In genomic region chr16:53052519-53053501, GRCh38 we compare ENCODE assay signal across 8 cellular contexts. TPM values are rescaled to one million over a fixed set of nuclear protein-coding genes. Genes with fewer than 3 reads are reported as not detected.
DNase-seq lines count a peak whose midpoint lies in the region; ATAC-seq and TF ChIP-seq lines count a peak whose summit lies in the region.

Gene CHD9NB (minus strand): TSS chr16:53052897. CDS start chr16:53044158, 8,739 bp downstream.

- peaks cover 29% of the 10 kb centered on the region for H3K79me2 ChIP-seq in DND-41 (ENCODE audit: insufficient read depth, low read length)

- peak; percentile 27 for DNase-seq in DND-41
- peak; percentile 91 for DNase-seq in fibroblast of villous mesenchyme (ENCODE audit: low read depth)
- peak in 1 of 2 donors; percentile 50 for DNase-seq in stimulated activated effector memory CD8-positive, alpha-beta T cell treated with anti-CD3 and anti-CD28 coated beads, Interleukin-12 subunit alpha, Interleukin-12 subunit beta, amount 100 ng/mL, for 72 hours (ENCODE audit: low spot score in 2 of 2)

- peak within 1 kb of the TSS; percentile 65 for H3K4me2 ChIP-seq in DND-41 (ENCODE audit: insufficient read depth, low read length)

- H3K9me3 ChIP-seq in DND-41 (ENCODE audit: insufficient read depth, low read length, severe bottlenecking): no peaks in the 10 kb centered on the region

- no peaks in the 10 kb centered on the region for H3K27me3 ChIP-seq in DND-41 (ENCODE audit: insufficient read depth, low read length, poor library complexity)

- ATAC-seq in DND-41 (ENCODE audit: insufficient read depth, low read depth) (no peak), HG02610 (IDR thresholded peaks at IDR 0.05; ENCODE audit: unreplicated experiment) (peak; percentile 44), HG03520 (IDR thresholded peaks at IDR 0.05; ENCODE audit: unreplicated experiment) (no peak), GM21367 (IDR thresholded peaks at IDR 0.05; ENCODE audit: unreplicated experiment) (no peak), HG02885 (IDR thresholded peaks at IDR 0.05; ENCODE audit: poor library complexity, unreplicated experiment) (no peak)
- peak; percentile 57 for ATAC-seq in stimulated activated effector memory CD8-positive, alpha-beta T cell treated with anti-CD3 and anti-CD28 coated beads, Interleukin-12 subunit alpha, Interleukin-12 subunit beta, amount 100 ng/mL, for 72 hours

- no peak for TF ChIP-seq CTCF in DND-41 (IDR thresholded peaks at IDR 0.05; ENCODE audit: borderline replicate concordance, extremely low read depth, low read length, poor library complexity, severe bottlenecking)
- TF ChIP-seq CTCF in fibroblast of villous mesenchyme (IDR thresholded peaks at IDR 0.05; ENCODE audit: insufficient read depth, low read depth, low read length): no peak

- H3K36me3 Mint-ChIP-seq in T-helper 1 cell treated with Interleukin-12 subunit alpha and Interleukin-12 subunit beta and Interleukin-4 antibody, amounts not matched to agents 30 μg/mL and 1 μg/mL, for 36 hours (ENCODE audit: low read depth): no peaks in the 10 kb centered on the region
- peaks cover 5% of the 10 kb centered on the region for H3K36me3 Mint-ChIP-seq in stimulated activated effector memory CD8-positive, alpha-beta T cell treated with anti-CD3 and anti-CD28 coated beads, Interleukin-12 subunit alpha, Interleukin-12 subunit beta, amount 100 ng/mL, for 72 hours

- peak within 1 kb of the TSS; percentile 34 for H3K4me3 Mint-ChIP-seq in T-helper 1 cell treated with Interleukin-12 subunit alpha and Interleukin-12 subunit beta and Interleukin-4 antibody, amounts not matched to agents 30 μg/mL and 1 μg/mL, for 36 hours
- peak within 1 kb of the TSS; percentile 47 for H3K4me3 Mint-ChIP-seq in stimulated activated effector memory CD8-positive, alpha-beta T cell treated with anti-CD3 and anti-CD28 coated beads, Interleukin-12 subunit alpha, Interleukin-12 subunit beta, amount 100 ng/mL, for 72 hours

- H3K4me3 ChIP-seq in DND-41 (ENCODE audit: low read depth in 1 of 2, low read length in 2 of 2) (peak within 1 kb of the TSS in 1 of 2 experiments; percentile 39; a peak in 2 of 4 replicates), fibroblast of villous mesenchyme (ENCODE audit: low read depth, low read length) (peak within 1 kb of the TSS; percentile 56)

- H3K4me1 Mint-ChIP-seq in T-helper 1 cell treated with Interleukin-12 subunit alpha and Interleukin-12 subunit beta and Interleukin-4 antibody, amounts not matched to agents 30 μg/mL and 1 μg/mL, for 36 hours (ENCODE audit: low read depth): peaks cover 20% of the 10 kb centered on the region
- peaks cover 31% of the 10 kb centered on the region for H3K4me1 Mint-ChIP-seq in stimulated activated effector memory CD8-positive, alpha-beta T cell treated with anti-CD3 and anti-CD28 coated beads, Interleukin-12 subunit alpha, Interleukin-12 subunit beta, amount 100 ng/mL, for 72 hours

- H3K9me3 Mint-ChIP-seq in T-helper 1 cell treated with Interleukin-12 subunit alpha and Interleukin-12 subunit beta and Interleukin-4 antibody, amounts not matched to agents 30 μg/mL and 1 μg/mL, for 36 hours: no peaks in the 10 kb centered on the region
- no peaks in the 10 kb centered on the region for H3K9me3 Mint-ChIP-seq in stimulated activated effector memory CD8-positive, alpha-beta T cell treated with anti-CD3 and anti-CD28 coated beads, Interleukin-12 subunit alpha, Interleukin-12 subunit beta, amount 100 ng/mL, for 72 hours

- peak within 1 kb of the TSS; percentile 83 for H2AFZ ChIP-seq in DND-41 (ENCODE audit: low read depth, low read length)

- no peaks in the 10 kb centered on the region for H3K36me3 ChIP-seq in DND-41 (ENCODE audit: insufficient read depth, low read length)

- no peaks in the 10 kb centered on the region for H4K20me1 ChIP-seq in DND-41 (ENCODE audit: insufficient read depth, low read length)

- H3K27me3 Mint-ChIP-seq in T-helper 1 cell treated with Interleukin-12 subunit alpha and Interleukin-12 subunit beta and Interleukin-4 antibody, amounts not matched to agents 30 μg/mL and 1 μg/mL, for 36 hours (ENCODE audit: low read depth): peaks cover 3% of the 10 kb centered on the region

- peak within 1 kb of the TSS; percentile 12 for H3K27ac Mint-ChIP-seq in T-helper 1 cell treated with Interleukin-12 subunit alpha and Interleukin-12 subunit beta and Interleukin-4 antibody, amounts not matched to agents 30 μg/mL and 1 μg/mL, for 36 hours
- H3K27ac Mint-ChIP-seq in stimulated activated effector memory CD8-positive, alpha-beta T cell treated with anti-CD3 and anti-CD28 coated beads, Interleukin-12 subunit alpha, Interleukin-12 subunit beta, amount 100 ng/mL, for 72 hours: peak within 1 kb of the TSS; percentile 80

- H3K27ac ChIP-seq in DND-41 (ENCODE audit: low read length): peak within 1 kb of the TSS; percentile 42

- H3K9ac ChIP-seq in DND-41 (ENCODE audit: low read depth, low read length): 0 out of 2 replicates have a peak within 1 kb of the TSS, but pooled peaks have one; percentile 16

- H3K4me1 ChIP-seq in DND-41 (ENCODE audit: insufficient read depth, low read length): peaks cover 47% of the 10 kb centered on the region

RNA-seq across cellular contexts. Expression of gene CHD9NB, which starts in this region (rescaled TPM):
- total RNA-seq in fibroblast of villous mesenchyme: 1.3 and 2.6 TPM in 2 replicates

Comparison
In these comparisons a context has a peak if more than half of its experiments do, and no peak if none do; other contexts are left out.
1. ATAC-seq: peak in HG02610 (single experiment) and stimulated activated effector memory CD8-positive, alpha-beta T cell treated with anti-CD3 and anti-CD28 coated beads, Interleukin-12 subunit alpha, Interleukin-12 subunit beta, amount 100 ng/mL, for 72 hours (single experiment); none in DND-41 (single experiment), HG03520 (single experiment), GM21367 (single experiment) and HG02885 (single experiment).